ENCODE assay signal across 22 cellular contexts in the genomic region with DNA sequence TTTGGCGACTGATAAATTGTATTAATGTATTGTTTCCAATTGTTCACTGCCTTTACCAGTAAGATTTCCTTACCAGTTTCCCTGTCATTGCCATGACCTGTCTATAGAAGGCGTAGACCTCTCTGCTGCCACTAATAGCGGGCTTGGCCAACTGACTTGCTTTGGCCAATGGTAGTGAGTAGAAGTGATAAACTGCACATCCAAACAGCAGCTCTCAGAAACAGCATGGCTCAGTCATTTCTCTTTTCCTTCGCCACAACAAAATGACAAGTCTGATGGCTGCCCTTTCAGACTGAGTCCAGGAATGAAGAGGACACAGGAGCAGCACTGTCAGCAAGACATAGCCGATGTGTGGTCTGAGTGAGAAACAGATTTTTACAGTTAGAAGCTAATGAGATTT.
"Had no signal": no experiment of that assay in that cellular context is flagged by ENCODE, and none has a peak within 500 bp of the region (broad histone marks: within the 10 kb centered on the region; RNA-seq: fewer than 3 reads in every experiment).

No MANE protein-coding gene starts in this region.

- DNase-seq: activated CD8-positive, alpha-beta memory T cell treated with anti-CD3 and anti-CD28 coated beads, Interleukin-2, amount 50 U/mL, for 48 hours; activated naive CD4-positive, alpha-beta T cell treated with Interleukin-2 at 50 U/mL for 16 hours; cerebellar nuclear complex; effector memory CD4-positive, alpha-beta T cell; head of caudate nucleus; immature natural killer cell; left cardiac atrium; lower lobe of right lung; pancreas; SIG-M5; stimulated activated CD4-positive, alpha-beta T cell treated with anti-CD3 and anti-CD28 coated beads, Interleukin-15, amount 100 ng/mL, for 24 hours; stimulated activated CD4-positive, alpha-beta T cell treated with anti-CD3 and anti-CD28 coated beads, Interleukin-4, amount 100 ng/mL, for 1 hour; stimulated activated naive CD4-positive, alpha-beta T cell treated with Interleukin-2 at 50 U/mL for 16 hours; substantia nigra; transverse colon had no signal

- H3K4me1 Mint-ChIP-seq: neural crest cell had no signal

- H3K27ac Mint-ChIP-seq: activated T-helper 1 cell treated with anti-CD3 and anti-CD28 coated beads, Interleukin-12 subunit alpha, Interleukin-12 subunit beta, Interleukin-2, Interleukin-4 antibody, amounts not matched to agents 30 ng/mL and 10 ng/mL and 1 ng/mL, durations not matched to agents 14 hours and 24 hours and 36 hours; dendritic cell treated with granulocyte-macrophage colony-stimulating factor and Interleukin-4, amounts not matched to agents 40 ng/mL and 50 ng/mL, for 4 days; immature natural killer cell; mesothelial cell of epicardium had no signal

- H3K27ac ChIP-seq: ascending aorta, breast epithelium, lower lobe of right lung, pancreas, transverse colon had no signal

- H3K36me3 ChIP-seq: ascending aorta, breast epithelium, lower lobe of right lung, pancreas, transverse colon had no signal

- H3K4me3 Mint-ChIP-seq: activated T-helper 1 cell treated with anti-CD3 and anti-CD28 coated beads, Interleukin-12 subunit alpha, Interleukin-12 subunit beta, Interleukin-2, Interleukin-4 antibody, amounts not matched to agents 30 ng/mL and 10 ng/mL and 1 ng/mL, durations not matched to agents 14 hours and 24 hours and 36 hours; dendritic cell treated with granulocyte-macrophage colony-stimulating factor and Interleukin-4, amounts not matched to agents 40 ng/mL and 50 ng/mL, for 4 days; immature natural killer cell; mesothelial cell of epicardium; neural crest cell had no signal

- H3K9me3 Mint-ChIP-seq: neural crest cell had no signal

- H3K27me3 ChIP-seq: ascending aorta, breast epithelium, pancreas, transverse colon had no signal

- ATAC-seq: activated CD4-positive, CD25-positive, alpha-beta regulatory T cell treated with anti-CD3 and anti-CD28 coated beads, Interleukin-2, amount 50 U/mL, for 24 hours; left cardiac atrium; lower lobe of right lung; pancreas had no signal

- H3K4me1 ChIP-seq: ascending aorta, breast epithelium, pancreas, transverse colon had no signal

- H3K4me3 ChIP-seq: ascending aorta, breast epithelium, lower lobe of right lung, pancreas, transverse colon had no signal

- H3K9me3 ChIP-seq: ascending aorta, lower lobe of right lung, pancreas, transverse colon had no signal
